ENCODE assay signal across 14 cellular contexts in the genomic region with DNA sequence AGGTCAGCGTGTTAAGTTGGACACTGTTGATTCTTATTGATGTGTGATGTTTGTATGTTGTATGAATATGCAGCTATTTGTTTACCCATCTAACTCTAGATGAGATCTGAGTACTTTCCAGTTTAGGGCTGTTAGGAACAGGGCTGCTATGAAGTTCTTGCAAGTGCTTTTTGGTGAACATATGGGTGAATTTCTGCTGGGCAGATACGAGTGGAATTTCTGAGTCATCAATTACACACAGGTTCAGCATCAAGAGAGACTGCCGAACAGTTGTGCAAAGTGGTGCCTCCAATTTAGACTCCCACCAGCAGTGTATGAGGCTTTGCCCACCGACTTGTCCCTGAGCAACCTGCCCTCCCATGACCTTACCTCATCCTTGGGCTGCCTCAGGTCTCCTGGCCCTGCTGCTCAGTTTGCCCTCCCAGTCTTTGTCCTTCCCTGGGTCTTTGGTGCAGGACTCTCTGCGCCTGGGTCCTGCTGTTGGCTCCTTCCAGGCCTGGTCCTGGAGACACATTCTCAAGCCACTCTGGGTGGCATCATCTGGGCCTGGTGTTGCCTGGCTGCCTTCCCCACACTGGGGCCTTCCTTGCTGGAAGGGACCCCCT.
DNase-seq lines count a peak whose midpoint lies in the region; TF ChIP-seq lines count a peak whose summit lies in the region.
"Had no signal": no experiment of that assay in that cellular context is flagged by ENCODE, and none has a peak within 500 bp of the region (broad histone marks: within the 10 kb centered on the region; RNA-seq: fewer than 3 reads in every experiment).

No MANE protein-coding gene starts in this region.

- H3K4me3 Mint-ChIP-seq in activated CD4-positive, alpha-beta memory T cell treated with anti-CD3 and anti-CD28 coated beads for 36 hours = no peak overlapping the region
- H3K4me3 Mint-ChIP-seq: CD8-positive, alpha-beta T cell; naive thymus-derived CD8-positive, alpha-beta T cell; T-cell had no signal

- DNase-seq in Ammon's horn (ENCODE audit: low spot score) (peak; percentile 52), M059J (ENCODE audit: low read depth) (peak; percentile 85), cardiac fibroblast (ENCODE audit: low read depth in 2 of 2) (peak; percentile 25 to 30), mesenteric fat pad (ENCODE audit: low spot score) (peak; percentile 51), spleen (no peak)
- DNase-seq in activated CD4-positive, alpha-beta memory T cell treated with anti-CD3 and anti-CD28 coated beads for 36 hours = no peak
- no peak for DNase-seq in activated CD4-positive, alpha-beta T cell treated with anti-CD3 and anti-CD28 coated beads for 4 hours
- no peak for DNase-seq in activated CD4-positive, CD25-positive, alpha-beta regulatory T cell (lab: John Stamatoyannopoulos, UW)
- DNase-seq: activated CD4-positive, alpha-beta T cell treated with anti-CD3 and anti-CD28 coated beads, Interleukin-2, amount 50 U/mL, for 4 hours; activated effector memory CD4-positive, alpha-beta T cell treated with Interleukin-2 at 50 U/mL for 16 hours; CD8-positive, alpha-beta T cell; left cardiac atrium; naive thymus-derived CD8-positive, alpha-beta T cell; T-cell had no signal

- no peak overlapping the region for H3K4me3 ChIP-seq in cardiac fibroblast (replicated peaks in 1 of 2; ENCODE audit: low read depth in 2 of 2, low read length in 2 of 2)
- no peak overlapping the region for H3K4me3 ChIP-seq in spleen

- WGBS in spleen, 5 donors = 76 to 92% (median 82%) methylated on average over 4 to 5 of the region's 5 CpGs

- TF ChIP-seq CTCF in cardiac fibroblast (IDR thresholded peaks at IDR 0.05; ENCODE audit: low read depth, low read length) (no peak), spleen (IDR thresholded peaks at IDR 0.05 in 8 of 11, conservative IDR thresholded peaks at IDR 0.05 in 3 of 11) (no peak)

- no peaks in the 10 kb centered on the region for H3K9me3 ChIP-seq in spleen

- POLR2A ChIA-PET in activated CD4-positive, alpha-beta memory T cell treated with anti-CD3 and anti-CD28 coated beads for 36 hours (lab: Charles Lee) = no interaction called here

- no peak overlapping the region for H3K27ac ChIP-seq in spleen

- H3K27me3 Mint-ChIP-seq in activated CD4-positive, alpha-beta memory T cell treated with anti-CD3 and anti-CD28 coated beads for 36 hours = no peaks in the 10 kb centered on the region

- H3K9me3 Mint-ChIP-seq in activated CD4-positive, alpha-beta memory T cell treated with anti-CD3 and anti-CD28 coated beads for 36 hours = no peaks in the 10 kb centered on the region
- H3K9me3 Mint-ChIP-seq: CD8-positive, alpha-beta T cell; naive thymus-derived CD8-positive, alpha-beta T cell; T-cell had no signal

- peaks cover 0 to 6% (median 0%) of the 10 kb centered on the region in 6 donors for H3K4me1 ChIP-seq in spleen

- intact Hi-C loops in activated CD4-positive, alpha-beta memory T cell treated with anti-CD3 and anti-CD28 coated beads for 36 hours (cut with micrococcal nuclease) = no loop called here
- intact Hi-C loops in spleen (cut with DNase I; ENCODE audit: low total_unique reads) = no loop called here

- no peaks in the 10 kb centered on the region for H3K4me1 Mint-ChIP-seq in activated CD4-positive, alpha-beta memory T cell treated with anti-CD3 and anti-CD28 coated beads for 36 hours (ENCODE audit: low read depth)
- H3K4me1 Mint-ChIP-seq: naive thymus-derived CD8-positive, alpha-beta T cell; T-cell had no signal

- H3K27me3 ChIP-seq in spleen (replicated peaks in 1 of 7) = peaks cover 0 to 21% (median 0%) of the 10 kb centered on the region in 7 donors

- no peak overlapping the region for H3K27ac Mint-ChIP-seq in activated CD4-positive, alpha-beta memory T cell treated with anti-CD3 and anti-CD28 coated beads for 36 hours
- H3K27ac Mint-ChIP-seq: CD8-positive, alpha-beta T cell; naive thymus-derived CD8-positive, alpha-beta T cell; T-cell had no signal

- no peak for TF ChIP-seq POLR2A in spleen (IDR thresholded peaks at IDR 0.05)

- no peaks in the 10 kb centered on the region for H3K36me3 Mint-ChIP-seq in activated CD4-positive, alpha-beta memory T cell treated with anti-CD3 and anti-CD28 coated beads for 36 hours
- H3K36me3 Mint-ChIP-seq: CD8-positive, alpha-beta T cell; naive thymus-derived CD8-positive, alpha-beta T cell; T-cell had no signal

- CTCF ChIA-PET in activated CD4-positive, alpha-beta memory T cell treated with anti-CD3 and anti-CD28 coated beads for 36 hours (lab: Charles Lee) = no interaction called here

- no peaks in the 10 kb centered on the region for H3K36me3 ChIP-seq in spleen

Comparison
In these comparisons a context has a peak if more than half of its experiments do, and no peak if none do; other contexts are left out.
1. DNase-seq: peak in Ammon's horn (single experiment), M059J (single experiment), cardiac fibroblast (2 of 2) and mesenteric fat pad (single experiment); none in activated CD4-positive, alpha-beta memory T cell treated with anti-CD3 and anti-CD28 coated beads for 36 hours (single experiment), activated CD4-positive, alpha-beta T cell treated with anti-CD3 and anti-CD28 coated beads for 4 hours (0 of 2), activated CD4-positive, CD25-positive, alpha-beta regulatory T cell (0 of 4) and spleen (single experiment).